In the genomic region with DNA sequence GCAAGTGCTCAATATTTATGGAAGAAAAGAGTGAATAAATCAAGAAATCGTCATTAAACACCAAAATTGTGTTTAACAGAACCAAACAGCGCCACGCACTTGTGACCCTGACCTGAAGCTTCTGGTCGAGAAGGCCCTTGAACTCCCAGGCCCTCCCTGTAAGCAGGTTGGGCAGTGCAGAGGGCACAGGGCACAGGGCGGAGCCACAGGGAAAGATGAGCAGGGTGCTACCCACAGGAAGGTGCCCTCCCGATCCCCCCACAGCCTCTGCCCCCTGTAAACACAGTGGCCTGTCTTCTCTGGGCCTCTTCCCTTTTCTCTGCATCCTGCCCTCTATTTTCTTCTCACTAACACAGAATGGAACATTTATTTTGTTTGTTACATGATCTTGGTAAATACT, we compare ENCODE assay signal across 2 cellular contexts.
TF ChIP-seq lines count a peak whose summit lies in the region.

No MANE protein-coding gene starts in this region.

TF ChIP-seq in IMR-90, 13 proteins besides CTCF, POLR2A, EP300 and RAD21:
- TF ChIP-seq MAFK (IDR thresholded peaks at IDR 0.05; ENCODE audit: low read depth, low read length) (no peak), BHLHE40 (IDR thresholded peaks at IDR 0.05; ENCODE audit: low read depth, low read length) (no peak), NFE2L2 (IDR thresholded peaks at IDR 0.05; ENCODE audit: low read depth, low read length) (no peak), MAZ (IDR thresholded peaks at IDR 0.05; ENCODE audit: borderline replicate concordance, low read depth, low read length) (no peak), SMC3 (IDR thresholded peaks at IDR 0.05; ENCODE audit: low read depth, low read length) (no peak)
- TF ChIP-seq, protein P1, sequence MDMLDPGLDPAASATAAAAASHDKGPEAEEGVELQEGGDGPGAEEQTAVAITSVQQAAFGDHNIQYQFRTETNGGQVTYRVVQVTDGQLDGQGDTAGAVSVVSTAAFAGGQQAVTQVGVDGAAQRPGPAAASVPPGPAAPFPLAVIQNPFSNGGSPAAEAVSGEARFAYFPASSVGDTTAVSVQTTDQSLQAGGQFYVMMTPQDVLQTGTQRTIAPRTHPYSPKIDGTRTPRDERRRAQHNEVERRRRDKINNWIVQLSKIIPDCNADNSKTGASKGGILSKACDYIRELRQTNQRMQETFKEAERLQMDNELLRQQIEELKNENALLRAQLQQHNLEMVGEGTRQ (IDR thresholded peaks at IDR 0.05; ENCODE audit: low read depth, low read length) = no peak
- TF ChIP-seq, protein P2, sequence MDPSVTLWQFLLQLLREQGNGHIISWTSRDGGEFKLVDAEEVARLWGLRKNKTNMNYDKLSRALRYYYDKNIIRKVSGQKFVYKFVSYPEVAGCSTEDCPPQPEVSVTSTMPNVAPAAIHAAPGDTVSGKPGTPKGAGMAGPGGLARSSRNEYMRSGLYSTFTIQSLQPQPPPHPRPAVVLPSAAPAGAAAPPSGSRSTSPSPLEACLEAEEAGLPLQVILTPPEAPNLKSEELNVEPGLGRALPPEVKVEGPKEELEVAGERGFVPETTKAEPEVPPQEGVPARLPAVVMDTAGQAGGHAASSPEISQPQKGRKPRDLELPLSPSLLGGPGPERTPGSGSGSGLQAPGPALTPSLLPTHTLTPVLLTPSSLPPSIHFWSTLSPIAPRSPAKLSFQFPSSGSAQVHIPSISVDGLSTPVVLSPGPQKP (IDR thresholded peaks at IDR 0.05; ENCODE audit: borderline replicate concordance, low read depth, low read length) = no peak

TF ChIP-seq in K562, 482 proteins besides CTCF, POLR2A, EP300 and RAD21:
- TF ChIP-seq ARNT (IDR thresholded peaks at IDR 0.05) (no peak), TAL1 (IDR thresholded peaks at IDR 0.05) (no peak), HNRNPH1 (optimal IDR thresholded peaks at IDR 0.05; ENCODE audit: low read depth, low read length) (no peak), PYGO2 (tag; IDR thresholded peaks at IDR 0.05) (no peak), KHSRP (IDR thresholded peaks at IDR 0.05) (no peak), FOXA3 (CRISPR knock-in tag; conservative IDR thresholded peaks at IDR 0.05 in 1 of 2, IDR thresholded peaks at IDR 0.05 in 1 of 2) (no peak), ZNF589 (CRISPR knock-in tag; IDR thresholded peaks at IDR 0.05; ENCODE audit: low read depth) (no peak), OTX1 (CRISPR knock-in tag; IDR thresholded peaks at IDR 0.05) (no peak), MTF1 (CRISPR knock-in tag; IDR thresholded peaks at IDR 0.05; ENCODE audit: borderline replicate concordance) (no peak), MYNN (IDR thresholded peaks at IDR 0.05) (no peak), MYNN (CRISPR knock-in tag; IDR thresholded peaks at IDR 0.05) (no peak)
- TF ChIP-seq, protein P3, sequence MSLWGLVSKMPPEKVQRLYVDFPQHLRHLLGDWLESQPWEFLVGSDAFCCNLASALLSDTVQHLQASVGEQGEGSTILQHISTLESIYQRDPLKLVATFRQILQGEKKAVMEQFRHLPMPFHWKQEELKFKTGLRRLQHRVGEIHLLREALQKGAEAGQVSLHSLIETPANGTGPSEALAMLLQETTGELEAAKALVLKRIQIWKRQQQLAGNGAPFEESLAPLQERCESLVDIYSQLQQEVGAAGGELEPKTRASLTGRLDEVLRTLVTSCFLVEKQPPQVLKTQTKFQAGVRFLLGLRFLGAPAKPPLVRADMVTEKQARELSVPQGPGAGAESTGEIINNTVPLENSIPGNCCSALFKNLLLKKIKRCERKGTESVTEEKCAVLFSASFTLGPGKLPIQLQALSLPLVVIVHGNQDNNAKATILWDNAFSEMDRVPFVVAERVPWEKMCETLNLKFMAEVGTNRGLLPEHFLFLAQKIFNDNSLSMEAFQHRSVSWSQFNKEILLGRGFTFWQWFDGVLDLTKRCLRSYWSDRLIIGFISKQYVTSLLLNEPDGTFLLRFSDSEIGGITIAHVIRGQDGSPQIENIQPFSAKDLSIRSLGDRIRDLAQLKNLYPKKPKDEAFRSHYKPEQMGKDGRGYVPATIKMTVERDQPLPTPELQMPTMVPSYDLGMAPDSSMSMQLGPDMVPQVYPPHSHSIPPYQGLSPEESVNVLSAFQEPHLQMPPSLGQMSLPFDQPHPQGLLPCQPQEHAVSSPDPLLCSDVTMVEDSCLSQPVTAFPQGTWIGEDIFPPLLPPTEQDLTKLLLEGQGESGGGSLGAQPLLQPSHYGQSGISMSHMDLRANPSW (CRISPR knock-in tag; IDR thresholded peaks at IDR 0.05) = no peak
TF ChIP-seq in K562: peak in this region for 0.
